ENCODE assay signal across 19 cellular contexts in genomic region chr3:171525437-171525836, GRCh38.
"Had no signal": no experiment of that assay in that cellular context is flagged by ENCODE, and none has a peak within 500 bp of the region (broad histone marks: within the 10 kb centered on the region; RNA-seq: fewer than 3 reads in every experiment).

No MANE protein-coding gene starts in this region.

- DNase-seq: activated CD4-positive, alpha-beta T cell treated with anti-CD3 and anti-CD28 coated beads, Interleukin-2, amount 10 ng/mL, durations not matched to agents 7 days and 5 days; activated CD8-positive, alpha-beta memory T cell treated with anti-CD3 and anti-CD28 coated beads, Interleukin-2, amount 50 U/mL, for 48 hours; activated CD8-positive, alpha-beta T cell treated with anti-CD3 and anti-CD28 coated beads, Interleukin-2, amount 10 ng/mL, durations not matched to agents 7 days and 5 days; activated effector memory CD4-positive, alpha-beta T cell treated with anti-CD3 and anti-CD28 coated beads, Interleukin-2, amount 50 U/mL, for 16 hours; activated T-cell treated with anti-CD3 and anti-CD28 coated beads, Interleukin-2, amount 50 U/mL, for 48 hours; effector CD8-positive, alpha-beta T cell; hippocampal formation; islet precursor cell; mammary epithelial cell; mucosa of descending colon; naive B cell; psoas muscle; right cardiac atrium; transverse colon had no signal

- H3K36me3 ChIP-seq: cardiac muscle cell, neural progenitor cell, transverse colon, vagina had no signal

- H3K4me1 ChIP-seq: neural progenitor cell, psoas muscle, transverse colon, vagina had no signal

- ATAC-seq: activated CD8-positive, alpha-beta T cell treated with anti-CD3 and anti-CD28 coated beads, Interleukin-2, amount 10 ng/mL, durations not matched to agents 7 days and 5 days; esophagus mucosa; left lobe of liver; mucosa of descending colon; psoas muscle; right cardiac atrium had no signal

- H3K27ac ChIP-seq: cardiac muscle cell, neural progenitor cell, psoas muscle, transverse colon, vagina had no signal

- H3K9me3 ChIP-seq: mucosa of descending colon, psoas muscle, transverse colon, vagina had no signal

- H3K4me3 ChIP-seq: cardiac muscle cell, mucosa of descending colon, neural progenitor cell, psoas muscle, transverse colon, vagina had no signal

- H3K27me3 ChIP-seq: cardiac muscle cell, neural progenitor cell, transverse colon, vagina had no signal

- H3K9ac ChIP-seq: neural progenitor cell had no signal

- H3K4me2 ChIP-seq: neural progenitor cell had no signal

- H2AFZ ChIP-seq: neural progenitor cell had no signal
